ENCODE assay signal across 8 cellular contexts in genomic region chr5:55172937-55173695, GRCh38. TPM values are rescaled to one million over a fixed set of nuclear protein-coding genes. Genes with fewer than 3 reads are reported as not detected.
DNase-seq lines count a peak whose midpoint lies in the region; ATAC-seq and TF ChIP-seq lines count a peak whose summit lies in the region.

Gene CDC20B, minus strand, starts transcription at chr5:55173177. Its CDS starts 177 bp downstream, at chr5:55173000.

- 4% methylated on average over 22 of the region's 69 CpGs for WGBS in mammary epithelial cell (ENCODE audit: low coverage, missing lambda C conversion rate)

- dilution Hi-C loops in mammary epithelial cell (cut with HindIII; ENCODE audit: low sequenced_read_pairs), result no loop called here

- H4K20me1 ChIP-seq in mammary epithelial cell (ENCODE audit: insufficient read depth, low read length), result no peaks in the 10 kb centered on the region

- in situ Hi-C loops in mammary epithelial cell (cut with MboI; ENCODE audit: low sequenced_read_pairs in 2 of 2), result loop anchor here (5.0 to 10.0 kb wide), 2 partner anchors 59 to 62 kb away; partner anchors contain the start of gene CCNO (in 2 of the 2)

- BruUV-seq in mammary epithelial cell (replicated peaks; lab: Mats Ljungman, UMichigan), result no TSS peak

- peak within 1 kb of the TSS; percentile 87 for H2AFZ ChIP-seq in mammary epithelial cell (ENCODE audit: low read depth, low read length)

- DNase-seq in NCI-H2081 (lab: John Stamatoyannopoulos, UW), result peak; percentile 63 to 77
- no peak for DNase-seq in NCI-H2081 treated with DMSO at 0.1 percent for 48 hours (lab: John Stamatoyannopoulos, UW)
- DNase-seq in NCI-H2029 (lab: John Stamatoyannopoulos, UW), result peak; percentile 43
- DNase-seq in mammary epithelial cell, result peak; percentile 77
- DNase-seq in islet precursor cell, result peak; percentile 83
- peak; percentile 45 to 76 for DNase-seq in stimulated activated CD4-positive, alpha-beta T cell treated with anti-CD3 and anti-CD28 coated beads, Interleukin-15, amount 100 ng/mL, for 1 hour (ENCODE audit: low read depth in 1 of 2, low spot score in 1 of 2)

- H3K9ac ChIP-seq in mammary epithelial cell (ENCODE audit: insufficient read depth, low read length), result no peak within 1 kb of the TSS

- intact Hi-C loops in mammary epithelial cell (cut with micrococcal nuclease), result loop anchor here (1.0 to 10.0 kb wide), 7 partner anchors 59 to 1028 kb away; partner anchors contain the start of genes DHX29 and MTREX

- peak within 1 kb of the TSS; percentile 55 to 81 (median 62) for H3K4me3 ChIP-seq in mammary epithelial cell (replicated peaks in 1 of 3; ENCODE audit: insufficient read depth in 1 of 3, low read depth in 2 of 3, low read length in 3 of 3)

- peak within 1 kb of the TSS; percentile 98 for H3K4me2 ChIP-seq in mammary epithelial cell (ENCODE audit: insufficient read depth, low read depth, low read length)

- ATAC-seq in HG02973 (IDR thresholded peaks at IDR 0.05; ENCODE audit: unreplicated experiment), result peak; percentile 86

- H3K4me1 ChIP-seq in mammary epithelial cell (ENCODE audit: insufficient read depth, low read length), result peaks cover 31% of the 10 kb centered on the region

- H3K27ac ChIP-seq in VCaP (peak within 1 kb of the TSS; percentile 42), mammary epithelial cell (ENCODE audit: insufficient read depth, low read depth, low read length) (peak within 1 kb of the TSS; percentile 35)

- H3K9me3 ChIP-seq in mammary epithelial cell (replicated peaks; ENCODE audit: insufficient read depth, low read length), result no peaks in the 10 kb centered on the region

- H3K27me3 ChIP-seq in mammary epithelial cell (ENCODE audit: insufficient read depth, low read length), result no peaks in the 10 kb centered on the region

- H3K79me2 ChIP-seq in mammary epithelial cell (ENCODE audit: insufficient read depth, low read length), result no peaks in the 10 kb centered on the region

- H3K36me3 ChIP-seq in mammary epithelial cell (ENCODE audit: insufficient read depth, low read length), result no peaks in the 10 kb centered on the region

- no peak for TF ChIP-seq CTCF in VCaP (conservative IDR thresholded peaks at IDR 0.05)
- no peak for TF ChIP-seq CTCF in mammary epithelial cell (conservative IDR thresholded peaks at IDR 0.05 in 1 of 2, IDR thresholded peaks at IDR 0.05 in 1 of 2; ENCODE audit: extremely low read depth in 1 of 2, insufficient read depth in 1 of 2, low read depth in 1 of 2, low read length in 2 of 2)

- CTCF ChIA-PET in mammary epithelial cell (lab: Charles Lee; ENCODE audit: low non-redundant PET), result no interaction called here

RNA-seq across cellular contexts. Expression of gene CDC20B, which starts in this region (rescaled TPM):
- not detected for total RNA-seq in mammary epithelial cell
- polyA plus RNA-seq in mammary epithelial cell, result 0.05 TPM
- not detected for polyA minus RNA-seq in mammary epithelial cell

Comparison
In these comparisons a context has a peak if more than half of its experiments do, and no peak if none do; other contexts are left out.
1. Peak in DNase-seq, H3K4me3 ChIP-seq, H3K27ac ChIP-seq and H3K4me2 ChIP-seq in mammary epithelial cell; RNA of the gene not detected or under 1 TPM.